ENCODE assay signal across 10 cellular contexts in the genomic region with DNA sequence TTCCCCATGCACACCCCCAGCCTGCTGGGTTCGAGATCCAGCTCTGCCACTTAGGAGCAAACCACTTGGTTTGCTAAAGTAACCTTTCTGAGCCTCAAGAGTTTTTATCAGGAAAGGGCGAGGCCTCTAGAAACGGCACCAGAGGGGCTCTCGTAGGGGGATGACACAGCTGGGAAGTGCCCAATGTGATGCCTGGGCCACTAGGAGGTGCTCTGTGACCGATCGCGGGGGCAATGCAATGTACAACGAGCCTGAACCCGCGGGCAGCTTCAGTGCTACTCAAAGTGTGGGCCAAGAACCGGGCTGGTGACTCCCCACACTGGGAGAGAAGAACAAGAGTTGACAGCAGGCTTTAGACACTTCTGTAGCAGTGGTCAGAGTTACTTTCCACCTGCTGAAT. TPM values are rescaled to one million over a fixed set of nuclear protein-coding genes. Genes with fewer than 3 reads are reported as not detected.
DNase-seq lines count a peak whose midpoint lies in the region; ATAC-seq, FAIRE-seq and TF ChIP-seq lines count a peak whose summit lies in the region.
"Had no signal": no experiment of that assay in that cellular context is flagged by ENCODE, and none has a peak within 500 bp of the region (broad histone marks: within the 10 kb centered on the region; RNA-seq: fewer than 3 reads in every experiment).

No MANE protein-coding gene starts in this region.

- H3K9ac ChIP-seq in kidney (ENCODE audit: low read length in 2 of 2): no peak overlapping the region
- H3K9ac ChIP-seq: BLaER1 had no signal

- peak; percentile 89 for ATAC-seq in stimulated activated naive CD8-positive, alpha-beta T cell treated with anti-CD3 and anti-CD28 coated beads, Interleukin-15, amount 100 ng/mL, for 72 hours
- ATAC-seq in HG02973 (IDR thresholded peaks at IDR 0.05; ENCODE audit: unreplicated experiment): no peak

- no peak for FAIRE-seq in kidney (lab: Jason Lieb, UNC)

- H3K4me3 Mint-ChIP-seq in stimulated activated naive CD8-positive, alpha-beta T cell treated with anti-CD3 and anti-CD28 coated beads, Interleukin-15, amount 100 ng/mL, for 72 hours: no peak overlapping the region

- no peaks in the 10 kb centered on the region for H3K27me3 Mint-ChIP-seq in stimulated activated naive CD8-positive, alpha-beta T cell treated with anti-CD3 and anti-CD28 coated beads, Interleukin-15, amount 100 ng/mL, for 72 hours

- no peaks in the 10 kb centered on the region for H3K4me1 ChIP-seq in kidney (ENCODE audit: control insufficient read depth in 1 of 2, insufficient read depth in 1 of 2, low read depth in 1 of 2, low read length in 2 of 2)

- no peak for TF ChIP-seq CTCF in kidney (IDR thresholded peaks at IDR 0.05; ENCODE audit: borderline replicate concordance, extremely low read depth, insufficient read depth)

- H3K9me3 Mint-ChIP-seq in stimulated activated naive CD8-positive, alpha-beta T cell treated with anti-CD3 and anti-CD28 coated beads, Interleukin-15, amount 100 ng/mL, for 72 hours: no peaks in the 10 kb centered on the region

- peak; percentile 16 for DNase-seq in NCI-H1092 treated with DMSO at 0.1 percent for 48 hours (lab: John Stamatoyannopoulos, UW)
- no peak for DNase-seq in NCI-H1092 (lab: John Stamatoyannopoulos, UW)
- peak; percentile 40 for DNase-seq in MG63
- DNase-seq in activated T-cell treated with anti-CD3 and anti-CD28 coated beads for 24 hours (ENCODE audit: low read depth): peak; percentile 29
- DNase-seq in iPS-NIHi7 (ENCODE audit: extremely low spot score): peak; percentile 87
- DNase-seq in stimulated activated naive CD8-positive, alpha-beta T cell treated with anti-CD3 and anti-CD28 coated beads, Interleukin-15, amount 100 ng/mL, for 72 hours: peak; percentile 40 to 54
- DNase-seq in kidney: no peak

- H3K9me3 ChIP-seq in MG63: no peaks in the 10 kb centered on the region
- no peaks in the 10 kb centered on the region for H3K9me3 ChIP-seq in kidney (ENCODE audit: control insufficient read depth in 1 of 2, low read length in 2 of 2)
- H3K9me3 ChIP-seq: BLaER1 had no signal

- no peak overlapping the region for H3K27ac ChIP-seq in kidney (ENCODE audit: low read depth in 2 of 2, low read length in 2 of 2)
- H3K27ac ChIP-seq: BLaER1 had no signal

- H3K27ac Mint-ChIP-seq in stimulated activated naive CD8-positive, alpha-beta T cell treated with anti-CD3 and anti-CD28 coated beads, Interleukin-15, amount 100 ng/mL, for 72 hours: no peak overlapping the region

- no peak overlapping the region for H3K4me3 ChIP-seq in MG63
- H3K4me3 ChIP-seq in kidney (ENCODE audit: low read length in 2 of 2): no peak overlapping the region
- H3K4me3 ChIP-seq: BLaER1 had no signal

- H3K36me3 ChIP-seq in MG63 (no peaks in the 10 kb centered on the region), kidney (ENCODE audit: control insufficient read depth in 1 of 2, insufficient read depth in 2 of 2, low read length in 2 of 2) (no peaks in the 10 kb centered on the region)
- H3K36me3 ChIP-seq: BLaER1 had no signal

- intact Hi-C loops in kidney (cut with DNase I): no loop called here

- peaks cover 5% of the 10 kb centered on the region; the same call in 1 of the 2 replicates for H3K27me3 ChIP-seq in MG63
- H3K27me3 ChIP-seq: BLaER1 had no signal

- peaks cover 6% of the 10 kb centered on the region for H3K4me1 Mint-ChIP-seq in stimulated activated naive CD8-positive, alpha-beta T cell treated with anti-CD3 and anti-CD28 coated beads, Interleukin-15, amount 100 ng/mL, for 72 hours

RNA-seq across cellular contexts. Expression of a gene that starts 9.4 kb away (rescaled TPM):
- not detected in 2 replicates for total RNA-seq in MG63 (2014; rRNA removed; shearing (Covaris generic); ENCODE audit: low replicate concordance)
- 5.4 TPM for total RNA-seq in kidney
- 68.4 TPM for polyA plus RNA-seq in kidney (ENCODE audit: insufficient read depth, low read depth, low replicate concordance)
- total RNA-seq: activated CD8-positive, alpha-beta memory T cell treated with anti-CD3 and anti-CD28 coated beads for 36 hours had no signal

RNA-seq across cellular contexts. Expression of a gene that starts 15.3 kb away (rescaled TPM):
- total RNA-seq in MG63 (2014; rRNA removed; shearing (Covaris generic); ENCODE audit: low replicate concordance): 30.4 and 53.2 TPM in 2 replicates
- 23.4 TPM for total RNA-seq in kidney
- polyA plus RNA-seq in kidney (ENCODE audit: insufficient read depth, low read depth, low replicate concordance): 26.4 TPM

RNA-seq across cellular contexts. Expression of a gene that starts 22.6 kb away (rescaled TPM):
- 43.8 and 55.4 TPM in 2 replicates for total RNA-seq in MG63 (2014; rRNA removed; shearing (Covaris generic); ENCODE audit: low replicate concordance)
- 13.8 TPM for total RNA-seq in kidney
- polyA plus RNA-seq in kidney (ENCODE audit: insufficient read depth, low read depth, low replicate concordance): 14.5 TPM

RNA-seq across cellular contexts. Expression of a gene that starts 41.2 kb away (rescaled TPM):
- total RNA-seq in MG63 (2014; rRNA removed; shearing (Covaris generic); ENCODE audit: low replicate concordance): 19.5 and 19.7 TPM in 2 replicates
- total RNA-seq in kidney: 12.8 TPM
- 11.1 TPM for polyA plus RNA-seq in kidney (ENCODE audit: insufficient read depth, low read depth, low replicate concordance)

Comparison
In these comparisons a context has a peak if more than half of its experiments do, and no peak if none do; other contexts are left out.
1. DNase-seq: peak in NCI-H1092 treated with DMSO at 0.1 percent for 48 hours (single experiment), MG63 (single experiment), activated T-cell treated with anti-CD3 and anti-CD28 coated beads for 24 hours (single experiment), iPS-NIHi7 (single experiment) and stimulated activated naive CD8-positive, alpha-beta T cell treated with anti-CD3 and anti-CD28 coated beads, Interleukin-15, amount 100 ng/mL, for 72 hours (2 of 2); none in NCI-H1092 (single experiment) and kidney (single experiment).